Comparison of ENCODE assay signal across 13 cellular contexts in genomic region chr13:50209646-50210045, GRCh38.
A peak's percentile ranks its signal among the peaks of the same experiment; 100 is the strongest.
DNase-seq lines count a peak whose midpoint lies in the region; ATAC-seq and TF ChIP-seq lines count a peak whose summit lies in the region.
"Had no signal": no experiment of that assay in that cellular context is flagged by ENCODE, and none has a peak within 500 bp of the region (broad histone marks: within the 10 kb centered on the region; RNA-seq: fewer than 3 reads in every experiment).

No MANE protein-coding gene starts in this region.

- H3F3A ChIP-seq in SU-DHL-6 (ENCODE audit: insufficient read depth), result no peaks in the 10 kb centered on the region

- no peak for TF ChIP-seq CTCF in SU-DHL-6 (IDR thresholded peaks at IDR 0.05; ENCODE audit: insufficient read depth, low read length, poor library complexity, severe bottlenecking)

- no peak overlapping the region for H2BK15ac ChIP-seq in mesenchymal stem cell (ENCODE audit: low read depth, poor library complexity, severe bottlenecking)

- H2AFZ ChIP-seq in Karpas-422 (ENCODE audit: low read length) (peak overlapping the region; percentile 70; the same call in 1 of the 2 replicates), SU-DHL-6 (ENCODE audit: low read depth, low read length, severe bottlenecking) (no peak overlapping the region), mesenchymal stem cell (ENCODE audit: low read depth, low read length) (no peak overlapping the region)

- no peak overlapping the region for H2BK5ac ChIP-seq in mesenchymal stem cell (ENCODE audit: low read depth, low read length, poor library complexity, severe bottlenecking)

- H3K9me3 ChIP-seq in Karpas-422 (ENCODE audit: low read length), result peaks cover 12% of the 10 kb centered on the region
- peaks cover 15% of the 10 kb centered on the region; the same call in 1 of the 2 replicates for H3K9me3 ChIP-seq in SU-DHL-6 (ENCODE audit: insufficient read depth, low read length)
- peaks cover 14% of the 10 kb centered on the region for H3K9me3 ChIP-seq in mesenchymal stem cell (ENCODE audit: control insufficient read depth, low read length)

- no peak overlapping the region for H3K4ac ChIP-seq in mesenchymal stem cell (ENCODE audit: low read depth in 1 of 2, low read length in 2 of 2)

- H3K4me3 ChIP-seq in Karpas-422 (ENCODE audit: low read length) (peak overlapping the region; percentile 50), SU-DHL-6 (ENCODE audit: insufficient read depth, low read length, poor library complexity, severe bottlenecking) (no peak overlapping the region), mesenchymal stem cell (ENCODE audit: insufficient read depth in 1 of 2, low read depth in 1 of 2, low read length in 2 of 2) (no peak overlapping the region)

- H2BK120ac ChIP-seq in mesenchymal stem cell (ENCODE audit: low read depth, low read length), result no peak overlapping the region

- H3K27ac ChIP-seq in Karpas-422 (ENCODE audit: low read length), result 0 out of 2 replicates have a peak overlapping the region, but pooled peaks have one; percentile 3
- H3K27ac ChIP-seq in SU-DHL-6 (ENCODE audit: low read depth, low read length), result no peak overlapping the region
- no peak overlapping the region for H3K27ac ChIP-seq in mesenchymal stem cell (ENCODE audit: low read length, poor library complexity, severe bottlenecking)

- H3K18ac ChIP-seq in mesenchymal stem cell (ENCODE audit: low read depth in 1 of 2, low read length in 2 of 2), result no peak overlapping the region

- H4K8ac ChIP-seq in mesenchymal stem cell (ENCODE audit: low read length), result no peak overlapping the region

- H3K27me3 ChIP-seq in Karpas-422 (ENCODE audit: low read length) (no peaks in the 10 kb centered on the region), SU-DHL-6 (ENCODE audit: low read length) (no peaks in the 10 kb centered on the region), mesenchymal stem cell (ENCODE audit: control insufficient read depth in 1 of 2, insufficient read depth in 1 of 2, low read length in 2 of 2) (no peaks in the 10 kb centered on the region)

- no peaks in the 10 kb centered on the region for H3K9me2 ChIP-seq in Karpas-422 (replicated peaks; ENCODE audit: insufficient read depth, low read length)
- H3K9me2 ChIP-seq in SU-DHL-6 (replicated peaks; ENCODE audit: insufficient read depth, low read length), result no peaks in the 10 kb centered on the region

- H4K20me1 ChIP-seq in Karpas-422 (ENCODE audit: insufficient read depth, low read depth, low read length) (no peaks in the 10 kb centered on the region), SU-DHL-6 (ENCODE audit: low read depth, low read length) (no peaks in the 10 kb centered on the region)

- H3K79me1 ChIP-seq in mesenchymal stem cell (replicated peaks; ENCODE audit: low read length, poor library complexity, severe bottlenecking), result no peaks in the 10 kb centered on the region

- no peak overlapping the region for H2AK5ac ChIP-seq in mesenchymal stem cell (ENCODE audit: low read length, severe bottlenecking)

- no peak overlapping the region for H2BK12ac ChIP-seq in mesenchymal stem cell (ENCODE audit: low read length in 2 of 2)

- ATAC-seq in HG02852 (IDR thresholded peaks at IDR 0.05; ENCODE audit: unreplicated experiment) (no peak), GM19463 (IDR thresholded peaks at IDR 0.05; ENCODE audit: unreplicated experiment) (no peak)
- ATAC-seq: CD8-positive, alpha-beta T cell; naive thymus-derived CD8-positive, alpha-beta T cell had no signal

- no CpG with 5 or more reads among the region's 1 CpG for WGBS in mesenchymal stem cell

- H3K9ac ChIP-seq in Karpas-422 (ENCODE audit: low read length), result peak overlapping the region; percentile 64
- H3K9ac ChIP-seq in SU-DHL-6 (ENCODE audit: low read length), result no peak overlapping the region
- H3K9ac ChIP-seq in mesenchymal stem cell (ENCODE audit: low read length), result peak overlapping the region; percentile 82

- DNase-seq in AML-193 (lab: John Stamatoyannopoulos, UW) (peak; percentile 21 to 36), Karpas-422 (no peak), mesenchymal stem cell (peak; percentile 52), DMS79 (lab: John Stamatoyannopoulos, UW) (no peak)
- DNase-seq in activated CD4-positive, alpha-beta T cell treated with anti-CD3 and anti-CD28 coated beads for 48 hours, result no peak
- DNase-seq: activated naive CD8-positive, alpha-beta T cell treated with anti-CD3 and anti-CD28 coated beads, Interleukin-2, amount 10 ng/mL, durations not matched to agents 7 days and 5 days; CD8-positive, alpha-beta T cell; naive thymus-derived CD8-positive, alpha-beta T cell; NCI-H1417 treated with DMSO at 0.1 percent for 48 hours; stimulated activated CD4-positive, alpha-beta T cell treated with anti-CD3 and anti-CD28 coated beads, Interleukin-4, amount 100 ng/mL, for 24 hours had no signal

- H3K79me2 ChIP-seq in Karpas-422 (ENCODE audit: low read length) (no peaks in the 10 kb centered on the region), SU-DHL-6 (ENCODE audit: insufficient read depth, low read length) (no peaks in the 10 kb centered on the region)

- no peak overlapping the region for H3K14ac ChIP-seq in mesenchymal stem cell (ENCODE audit: low read length in 2 of 2)

- H4K91ac ChIP-seq in mesenchymal stem cell (ENCODE audit: low read length), result no peak overlapping the region

- H3K36me3 ChIP-seq in Karpas-422 (ENCODE audit: insufficient read depth, low read length), result peaks cover 10% of the 10 kb centered on the region; the same call in 1 of the 2 replicates
- H3K36me3 ChIP-seq in SU-DHL-6 (ENCODE audit: low read length), result 0 out of 2 replicates have a peak, but pooled peaks cover 3% of the 10 kb centered on the region
- H3K36me3 ChIP-seq in mesenchymal stem cell (ENCODE audit: control insufficient read depth in 1 of 2, insufficient read depth in 2 of 2, low read depth in 1 of 2, low read length in 2 of 2), result no peaks in the 10 kb centered on the region

- H3K4me2 ChIP-seq in Karpas-422 (ENCODE audit: low read depth, low read length, poor library complexity, severe bottlenecking) (peak overlapping the region; percentile 66), SU-DHL-6 (ENCODE audit: low read depth, low read length, poor library complexity, severe bottlenecking) (peak overlapping the region; percentile 38), mesenchymal stem cell (ENCODE audit: low read length, poor library complexity, severe bottlenecking) (no peak overlapping the region)

- no peak overlapping the region for H3K23ac ChIP-seq in mesenchymal stem cell (ENCODE audit: low read length in 2 of 2)

- H3K4me1 ChIP-seq in Karpas-422 (ENCODE audit: low read length) (peaks cover 16% of the 10 kb centered on the region), mesenchymal stem cell (ENCODE audit: control insufficient read depth, insufficient read depth, low read depth, low read length) (peaks cover 9% of the 10 kb centered on the region)

Comparison
In these comparisons a context has a peak if more than half of its experiments do, and no peak if none do; other contexts are left out.
1. DNase-seq: peak in AML-193 (2 of 2) and mesenchymal stem cell (single experiment); none in Karpas-422 (single experiment), DMS79 (single experiment) and activated CD4-positive, alpha-beta T cell treated with anti-CD3 and anti-CD28 coated beads for 48 hours (single experiment).